ENCODE assay signal across 9 cellular contexts in the genomic region with DNA sequence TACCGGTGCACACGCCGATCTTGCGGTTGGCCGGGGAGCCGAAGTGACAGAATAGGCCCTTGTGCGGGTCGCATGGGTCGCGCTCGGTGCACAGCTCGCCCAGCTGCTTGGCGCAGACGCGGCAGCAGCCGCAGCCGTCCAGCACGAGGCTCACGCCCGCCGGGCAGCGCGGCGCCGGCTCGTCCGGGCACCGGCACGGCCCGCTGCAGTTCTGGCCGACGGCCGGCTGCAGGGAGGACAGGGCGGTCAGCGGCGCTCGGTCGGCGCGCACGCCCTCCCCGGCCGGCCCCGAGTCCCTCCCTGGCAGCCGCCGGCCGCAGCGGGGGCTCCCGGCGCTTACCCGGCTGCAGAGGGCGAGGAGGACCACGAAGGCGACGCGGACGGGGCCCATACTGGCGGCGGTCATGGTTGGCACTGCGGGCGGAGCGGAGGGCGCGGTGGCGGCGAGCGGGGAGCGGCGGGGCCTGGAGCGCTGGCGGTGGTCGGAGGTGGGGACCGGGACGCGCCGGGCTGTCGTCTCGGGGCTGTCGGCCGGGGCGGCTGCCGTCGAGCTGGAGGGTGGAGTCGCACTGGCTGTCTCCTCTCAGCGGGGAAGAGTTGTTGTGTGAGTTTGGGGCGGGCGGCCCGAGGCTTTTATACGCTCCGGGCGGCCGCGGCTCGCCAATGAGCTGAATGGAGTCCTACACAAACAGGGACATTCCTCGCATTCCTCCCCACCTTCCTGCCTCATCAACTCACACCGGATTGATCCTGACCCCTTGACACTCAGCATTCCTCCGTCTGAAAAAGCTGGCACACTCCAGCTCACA. TPM values are rescaled to one million over a fixed set of nuclear protein-coding genes. Genes with fewer than 3 reads are reported as not detected.
DNase-seq lines count a peak whose midpoint lies in the region; ATAC-seq and TF ChIP-seq lines count a peak whose summit lies in the region.
"Had no signal": no experiment of that assay in that cellular context is flagged by ENCODE, and none has a peak within 500 bp of the region (broad histone marks: within the 10 kb centered on the region; RNA-seq: fewer than 3 reads in every experiment).

A gene with protein sequence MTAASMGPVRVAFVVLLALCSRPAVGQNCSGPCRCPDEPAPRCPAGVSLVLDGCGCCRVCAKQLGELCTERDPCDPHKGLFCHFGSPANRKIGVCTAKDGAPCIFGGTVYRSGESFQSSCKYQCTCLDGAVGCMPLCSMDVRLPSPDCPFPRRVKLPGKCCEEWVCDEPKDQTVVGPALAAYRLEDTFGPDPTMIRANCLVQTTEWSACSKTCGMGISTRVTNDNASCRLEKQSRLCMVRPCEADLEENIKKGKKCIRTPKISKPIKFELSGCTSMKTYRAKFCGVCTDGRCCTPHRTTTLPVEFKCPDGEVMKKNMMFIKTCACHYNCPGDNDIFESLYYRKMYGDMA (minus strand): TSS at position 606 of the 809 bp plus-strand sequence. CDS start 200 bp downstream, at position 406.

- H3K36me3 ChIP-seq in cardiac muscle cell = no peaks in the 10 kb centered on the region

- H3K9me3 ChIP-seq in cardiac muscle cell (ENCODE audit: low read depth) = no peaks in the 10 kb centered on the region

- DNase-seq in NCI-H1417 (lab: John Stamatoyannopoulos, UW) = peak in 2 of 3 experiments; percentile 73 to 84
- DNase-seq in NCI-H1417 treated with DMSO at 0.1 percent for 48 hours (lab: John Stamatoyannopoulos, UW) = no peak
- DNase-seq in HuH-7.5 (ENCODE audit: low spot score) = peak; percentile 88
- peak in 37 of 56 donors; percentile 5 to 64 (median 25) for DNase-seq in amygdala (lab: John Stamatoyannopoulos, UW)
- peak; percentile 91 to 99 for DNase-seq in cardiac muscle cell (ENCODE audit: low read depth in 1 of 2, low spot score in 1 of 2)
- peak; percentile 56 for DNase-seq in omental fat pad (ENCODE audit: low spot score)
- DNase-seq in NCI-H2227 treated with DMSO at 0.1 percent for 48 hours (lab: John Stamatoyannopoulos, UW) = no peak
- no peak for DNase-seq in DMS79 (lab: John Stamatoyannopoulos, UW)
- DNase-seq: DND-41 had no signal

- TF ChIP-seq CTCF in cardiac muscle cell (IDR thresholded peaks at IDR 0.05; ENCODE audit: low read depth, low read length) = no peak
- TF ChIP-seq CTCF in omental fat pad (IDR thresholded peaks at IDR 0.05) = no peak

- peak within 1 kb of the TSS; percentile 96 for H3K4me3 ChIP-seq in cardiac muscle cell

- H3K27me3 ChIP-seq in cardiac muscle cell = no peaks in the 10 kb centered on the region

- peak; percentile 67 for ATAC-seq in omental fat pad (ENCODE audit: low FRiP score)

- H3K27ac ChIP-seq in cardiac muscle cell = peak within 1 kb of the TSS; percentile 99

- peaks cover 18% of the 10 kb centered on the region for H3K4me1 ChIP-seq in cardiac muscle cell (ENCODE audit: low read depth)

RNA-seq across cellular contexts. Expression of the gene that starts here (rescaled TPM):
- total RNA-seq in cardiac muscle cell = 17.2 and 20.1 TPM in 2 replicates
- polyA plus RNA-seq in cardiac muscle cell = 44.3 and 48.1 TPM in 2 replicates
- total RNA-seq in omental fat pad = 100 to 1,000 TPM in 3 of 4 donors, 10 to 100 TPM in 1; 60.6 to 129 (median 107) TPM

Comparison
In these comparisons a context has a peak if more than half of its experiments do, and no peak if none do; other contexts are left out.
1. DNase-seq: peak in NCI-H1417 (2 of 3), HuH-7.5 (single experiment), amygdala (37 of 56), cardiac muscle cell (2 of 2) and omental fat pad (single experiment); none in NCI-H1417 treated with DMSO at 0.1 percent for 48 hours (single experiment), NCI-H2227 treated with DMSO at 0.1 percent for 48 hours (single experiment) and DMS79 (single experiment).